Comparison of ENCODE assay signal across 27 cellular contexts in genomic region chr5:82674718-82675117, GRCh38.
"Had no signal": no experiment of that assay in that cellular context is flagged by ENCODE, and none has a peak within 500 bp of the region (broad histone marks: within the 10 kb centered on the region; RNA-seq: fewer than 3 reads in every experiment).

No MANE protein-coding gene starts in this region.

- H3K27ac ChIP-seq: ascending aorta, body of pancreas, KMS-11 had no signal

- H3K4me1 Mint-ChIP-seq: WTC11 had no signal

- H3K36me3 Mint-ChIP-seq: activated naive CD4-positive, alpha-beta T cell treated with anti-CD3 and anti-CD28 coated beads, Interleukin-2, amount 50 U/mL, for 24 hours; WTC11 had no signal

- ATAC-seq: activated CD8-positive, alpha-beta T cell treated with anti-CD3 and anti-CD28 coated beads, Interleukin-2, amount 10 ng/mL, durations not matched to agents 7 days and 5 days; body of pancreas; Panc1; Right ventricle myocardium inferior; WTC11 had no signal

- H3K4me1 ChIP-seq: ascending aorta, body of pancreas had no signal

- H3K27me3 ChIP-seq: ascending aorta, body of pancreas had no signal

- H3K9me3 ChIP-seq: ascending aorta, body of pancreas had no signal

- H3K9me3 Mint-ChIP-seq: activated naive CD4-positive, alpha-beta T cell treated with anti-CD3 and anti-CD28 coated beads, Interleukin-2, amount 50 U/mL, for 24 hours; WTC11 had no signal

- H3K27ac Mint-ChIP-seq: activated naive CD4-positive, alpha-beta T cell treated with anti-CD3 and anti-CD28 coated beads, Interleukin-2, amount 50 U/mL, for 24 hours; activated T-cell treated with anti-CD3 and anti-CD28 coated beads, Interleukin-2, amount 50 U/mL, for 24 hours; activated T-helper 1 cell treated with anti-CD3 and anti-CD28 coated beads, Interleukin-12 subunit alpha, Interleukin-12 subunit beta, Interleukin-2, Interleukin-4 antibody, amounts not matched to agents 30 ng/mL and 10 ng/mL and 1 ng/mL, durations not matched to agents 14 hours and 24 hours and 36 hours; WTC11 had no signal

- H3K4me3 ChIP-seq: ascending aorta, body of pancreas had no signal

- H3K4me3 Mint-ChIP-seq: activated CD8-positive, alpha-beta T cell treated with anti-CD3 and anti-CD28 coated beads, Interleukin-2, amount 10 ng/mL, durations not matched to agents 7 days and 5 days; activated naive CD4-positive, alpha-beta T cell treated with anti-CD3 and anti-CD28 coated beads, Interleukin-2, amount 50 U/mL, for 24 hours; activated T-cell treated with anti-CD3 and anti-CD28 coated beads, Interleukin-2, amount 50 U/mL, for 24 hours; activated T-helper 1 cell treated with anti-CD3 and anti-CD28 coated beads, Interleukin-12 subunit alpha, Interleukin-12 subunit beta, Interleukin-2, Interleukin-4 antibody, amounts not matched to agents 30 ng/mL and 10 ng/mL and 1 ng/mL, durations not matched to agents 14 hours and 24 hours and 36 hours; T-helper 1 cell treated with Interleukin-12 subunit alpha and Interleukin-12 subunit beta and Interleukin-4 antibody, amounts not matched to agents 30 μg/mL and 1 μg/mL, for 36 hours; WTC11 had no signal

- H3K36me3 ChIP-seq: ascending aorta had no signal

- DNase-seq: activated CD4-positive, alpha-beta T cell treated with anti-CD3 and anti-CD28 coated beads for 48 hours; activated CD4-positive, alpha-beta T cell treated with anti-CD3 and anti-CD28 coated beads, Interleukin-2, amount 50 U/mL, for 4 hours; activated CD4-positive, CD25-positive, alpha-beta regulatory T cell treated with anti-CD3 and anti-CD28 coated beads, Interleukin-2, amount 50 U/mL, for 72 hours; activated CD8-positive, alpha-beta memory T cell treated with anti-CD3 and anti-CD28 coated beads, Interleukin-2, amount 50 U/mL, for 48 hours; activated CD8-positive, alpha-beta T cell treated with anti-CD3 and anti-CD28 coated beads, Interleukin-2, amount 10 ng/mL, durations not matched to agents 7 days and 5 days; activated effector memory CD4-positive, alpha-beta T cell treated with Interleukin-2 at 50 U/mL for 16 hours; activated naive CD4-positive, alpha-beta T cell; activated T-cell treated with anti-CD3 and anti-CD28 coated beads, Interleukin-2, amount 50 U/mL, for 24 hours; body of pancreas; central memory CD4-positive, alpha-beta T cell; NCI-H1092; NCI-H1417; NCI-H1694; NCI-H2029; NCI-H510A treated with DMSO at 0.1 percent for 48 hours; NCI-H69; NK-92 treated with Interleukin-12 subunit alpha and Interleukin-12 subunit beta, amount 100 ng/mL, for 24 hours; OCI-M1; RPMI8226 had no signal
